Comparison of ENCODE assay signal across 8 cellular contexts in the genomic region with DNA sequence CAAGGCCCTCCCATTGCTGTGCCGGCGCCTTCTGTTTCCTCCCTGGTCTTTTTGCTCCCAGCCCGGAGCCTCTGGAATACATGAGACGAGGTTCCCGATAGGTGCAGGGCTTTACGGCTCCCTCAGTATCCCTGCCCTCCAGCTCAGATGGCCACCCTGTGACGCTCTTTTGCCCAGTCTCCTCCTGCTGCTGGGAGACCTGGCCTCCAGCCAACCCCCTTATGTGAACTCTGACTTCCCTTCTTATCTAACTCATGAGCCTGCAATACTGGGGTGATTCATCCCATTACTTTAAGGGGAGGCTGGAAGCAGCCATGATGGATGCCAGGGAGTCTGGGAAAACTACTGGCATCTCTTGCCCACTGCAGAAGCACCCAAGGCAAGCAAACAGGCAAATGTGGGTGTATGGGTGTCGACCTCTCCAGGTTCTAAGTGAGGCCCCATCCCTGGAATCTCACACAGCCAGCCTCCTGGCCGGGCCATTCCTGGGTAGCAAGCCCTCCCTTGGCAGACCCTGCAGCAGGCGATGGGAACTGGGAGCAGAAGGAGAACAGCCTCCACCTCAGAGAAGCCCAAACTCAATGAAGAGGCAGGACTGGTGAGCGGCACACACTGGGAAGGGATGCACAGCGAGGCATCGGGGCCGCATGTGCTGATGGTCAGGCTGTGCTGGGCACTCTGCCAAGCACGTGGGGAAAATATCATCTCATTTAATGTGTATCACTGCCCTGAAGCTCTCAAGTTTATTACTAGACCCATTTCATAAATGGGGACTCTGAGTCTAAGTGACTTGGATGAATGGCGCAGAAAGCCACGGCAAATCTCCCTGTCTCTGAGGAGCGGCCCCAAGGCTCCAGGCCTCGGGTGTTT.
DNase-seq lines count a peak whose midpoint lies in the region; ATAC-seq and TF ChIP-seq lines count a peak whose summit lies in the region.

No MANE protein-coding gene starts in this region.

- intact Hi-C loops in colonic mucosa (cut with DNase I), result loop anchor here (5.0 kb wide), 1 partner anchor 96 kb away; a partner anchor contains a TSS

- peaks cover 66% of the 10 kb centered on the region for H3K4me1 Mint-ChIP-seq in nephron progenitor cell

- H3K27ac Mint-ChIP-seq in nephron progenitor cell, result no peak overlapping the region

- H3K9me3 ChIP-seq in colonic mucosa, result no peaks in the 10 kb centered on the region

- peaks cover 27% of the 10 kb centered on the region for H3K4me1 ChIP-seq in colonic mucosa

- DNase-seq in AG09319 (ENCODE audit: extremely low read depth, low read depth) (peak; percentile 54), LoVo (ENCODE audit: low spot score) (peak; percentile 45), colonic mucosa (peak; percentile 60), mucosa of gallbladder (ENCODE audit: low spot score) (peak; percentile 80), nephron progenitor cell (no peak)
- no peak for DNase-seq in activated T-cell treated with anti-CD3 and anti-CD28 coated beads, Interleukin-2, amount 50 U/mL, for 48 hours

- H3K9me3 Mint-ChIP-seq in nephron progenitor cell, result no peaks in the 10 kb centered on the region

- peaks cover 3% of the 10 kb centered on the region for H3K27me3 Mint-ChIP-seq in nephron progenitor cell (ENCODE audit: low read depth, poor library complexity)

- peak overlapping the region in 1 of 2 donors; percentile 44 for H3K9ac ChIP-seq in colonic mucosa (ENCODE audit: low read depth in 2 of 2, low read length in 2 of 2)

- peak overlapping the region; percentile 71 for H3K27ac ChIP-seq in colonic mucosa

- ATAC-seq in HG03095 (IDR thresholded peaks at IDR 0.05; ENCODE audit: unreplicated experiment) (no peak), GM21528 (IDR thresholded peaks at IDR 0.05; ENCODE audit: low FRiP score, unreplicated experiment) (no peak)

- no peak overlapping the region for H3K4me3 ChIP-seq in colonic mucosa

- no peak for TF ChIP-seq CTCF in AG09319 (IDR thresholded peaks at IDR 0.05; ENCODE audit: low read depth, low read length)
- no peak for TF ChIP-seq CTCF in colonic mucosa (IDR thresholded peaks at IDR 0.05)
- TF ChIP-seq CTCF in nephron progenitor cell (IDR thresholded peaks at IDR 0.05), result no peak

- peaks cover 4% of the 10 kb centered on the region for H3K36me3 Mint-ChIP-seq in nephron progenitor cell (ENCODE audit: low read depth)

- H3K27me3 ChIP-seq in colonic mucosa, result no peaks in the 10 kb centered on the region

- H3K4me3 Mint-ChIP-seq in nephron progenitor cell, result no peak overlapping the region

- H3K36me3 ChIP-seq in colonic mucosa, result no peaks in the 10 kb centered on the region

Comparison
In these comparisons a context has a peak if more than half of its experiments do, and no peak if none do; other contexts are left out.
1. DNase-seq: peak in AG09319 (single experiment), LoVo (single experiment), colonic mucosa (single experiment) and mucosa of gallbladder (single experiment); none in nephron progenitor cell (single experiment) and activated T-cell treated with anti-CD3 and anti-CD28 coated beads, Interleukin-2, amount 50 U/mL, for 48 hours (0 of 2).